1 cellular context compared by ENCODE assay signal in genomic region chr13:75760182-75760981, GRCh38.
TF ChIP-seq lines count a peak whose summit lies in the region.

No MANE protein-coding gene starts in this region.

TF ChIP-seq in HepG2, 621 proteins besides CTCF, POLR2A, EP300 and RAD21 (continued from another document):
- TF ChIP-seq ZNF550 (CRISPR knock-in tag; IDR thresholded peaks at IDR 0.05; ENCODE audit: borderline replicate concordance): no peak
- TF ChIP-seq CCAR2 (optimal IDR thresholded peaks at IDR 0.05; ENCODE audit: low read depth, low read length): no peak
- peak; percentile 80 for TF ChIP-seq MED1 (CRISPR knock-in tag; IDR thresholded peaks at IDR 0.05)
- TF ChIP-seq ZNF274 (CRISPR knock-in tag; IDR thresholded peaks at IDR 0.05): no peak
- no peak for TF ChIP-seq THAP8 (CRISPR knock-in tag; IDR thresholded peaks at IDR 0.05; ENCODE audit: borderline replicate concordance)
- TF ChIP-seq SP2 (CRISPR knock-in tag; IDR thresholded peaks at IDR 0.05): no peak
- no peak for TF ChIP-seq ZBTB14 (CRISPR knock-in tag; IDR thresholded peaks at IDR 0.05)
- no peak for TF ChIP-seq LCORL (IDR thresholded peaks at IDR 0.05)
- peak; percentile 65 for TF ChIP-seq LCORL (CRISPR knock-in tag; IDR thresholded peaks at IDR 0.05)
- TF ChIP-seq BRCA1 (CRISPR knock-in tag; IDR thresholded peaks at IDR 0.05): no peak
- TF ChIP-seq BCLAF1 (IDR thresholded peaks at IDR 0.05): no peak
- TF ChIP-seq EED (CRISPR knock-in tag; IDR thresholded peaks at IDR 0.05): no peak
- TF ChIP-seq ZBTB33 (CRISPR knock-in tag; IDR thresholded peaks at IDR 0.05): no peak
- TF ChIP-seq U2AF2 (IDR thresholded peaks at IDR 0.05; ENCODE audit: low read depth, low read length): no peak
- TF ChIP-seq IKZF4 (CRISPR knock-in tag; IDR thresholded peaks at IDR 0.05; ENCODE audit: borderline replicate concordance, low read depth, not compliant biosample characterization): no peak
- TF ChIP-seq MATR3 (CRISPR knock-in tag; IDR thresholded peaks at IDR 0.05): no peak
- TF ChIP-seq DMTF1 (CRISPR knock-in tag; IDR thresholded peaks at IDR 0.05): no peak
- TF ChIP-seq HMGXB3 (CRISPR knock-in tag; IDR thresholded peaks at IDR 0.05; ENCODE audit: borderline replicate concordance): 0 out of 2 replicates have a peak, but pooled peaks have one; percentile 52
- peak; percentile 64; the same call in 1 of the 2 replicates for TF ChIP-seq ZBED4 (CRISPR knock-in tag; IDR thresholded peaks at IDR 0.05; ENCODE audit: borderline replicate concordance)
- peak; percentile 94 for TF ChIP-seq ZMYM4 (CRISPR knock-in tag; IDR thresholded peaks at IDR 0.05)
- no peak for TF ChIP-seq WIZ (CRISPR knock-in tag; IDR thresholded peaks at IDR 0.05)
- no peak for TF ChIP-seq SYNCRIP (IDR thresholded peaks at IDR 0.05; ENCODE audit: insufficient read depth, low read depth, low read length)
- TF ChIP-seq YEATS4 (CRISPR knock-in tag; IDR thresholded peaks at IDR 0.05; ENCODE audit: borderline replicate concordance): no peak; the same call in 1 of the 2 replicates
- TF ChIP-seq KAT7 (CRISPR knock-in tag; IDR thresholded peaks at IDR 0.05; ENCODE audit: borderline replicate concordance): no peak
- no peak for TF ChIP-seq MEIS1 (CRISPR knock-in tag; IDR thresholded peaks at IDR 0.05; ENCODE audit: borderline replicate concordance)
- TF ChIP-seq ZNF629 (CRISPR knock-in tag; conservative IDR thresholded peaks at IDR 0.05): no peak
- TF ChIP-seq ZNF652 (CRISPR knock-in tag; IDR thresholded peaks at IDR 0.05; ENCODE audit: borderline replicate concordance, low read depth): peak; percentile 15; the same call in 1 of the 2 replicates
- no peak for TF ChIP-seq ZNF740 (CRISPR knock-in tag; IDR thresholded peaks at IDR 0.05)
- no peak for TF ChIP-seq ZNF687 (CRISPR knock-in tag; IDR thresholded peaks at IDR 0.05)
- TF ChIP-seq ZBTB42 (CRISPR knock-in tag; IDR thresholded peaks at IDR 0.05): no peak
- TF ChIP-seq TSC22D2 (CRISPR knock-in tag; IDR thresholded peaks at IDR 0.05; ENCODE audit: borderline replicate concordance): no peak
TF ChIP-seq in HepG2: peak in this region for 188.
